8 cellular contexts compared by ENCODE assay signal in the genomic region with DNA sequence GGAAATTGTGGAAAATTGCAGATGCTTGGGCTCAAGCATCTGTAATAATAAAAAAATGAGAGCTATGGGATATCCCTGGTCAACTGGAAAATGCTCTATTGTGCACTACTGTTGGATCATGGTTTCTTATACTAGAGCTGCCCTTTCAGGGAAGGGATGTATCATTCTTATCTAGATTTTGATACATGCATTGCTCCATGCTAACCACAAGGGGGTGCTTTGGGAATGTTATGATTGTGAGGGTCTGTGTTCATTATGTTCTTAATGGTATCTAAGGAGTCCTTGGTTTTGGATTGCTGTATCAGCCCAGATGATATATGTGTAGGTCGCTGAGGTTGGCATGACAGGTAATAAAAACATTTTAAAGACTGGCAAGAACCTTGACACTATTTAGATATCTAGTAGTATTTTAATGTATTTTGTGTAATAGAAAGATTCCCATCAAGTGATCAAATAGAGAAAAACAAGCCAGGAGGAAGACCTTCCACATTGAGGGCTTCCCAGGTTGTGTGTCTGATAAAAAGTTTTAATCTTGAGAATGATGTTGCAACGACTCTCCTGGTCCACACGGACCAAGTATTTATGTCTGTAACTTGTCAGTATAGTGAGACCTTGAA. TPM values are rescaled to one million over a fixed set of nuclear protein-coding genes. Genes with fewer than 3 reads are reported as not detected.
DNase-seq lines count a peak whose midpoint lies in the region; ATAC-seq and TF ChIP-seq lines count a peak whose summit lies in the region.

No MANE protein-coding gene starts in this region.

- H3K4me3 ChIP-seq in testis = no peak overlapping the region

- no peaks in the 10 kb centered on the region for H3K9me3 ChIP-seq in testis

- H3K4me1 ChIP-seq in testis = no peaks in the 10 kb centered on the region

- 66 to 76% methylated on average over 3 of the region's 3 CpGs for WGBS in testis, 2 donors

- H3K27me3 ChIP-seq in testis = no peaks in the 10 kb centered on the region

- no peak overlapping the region for H3K27ac ChIP-seq in testis

- peak; percentile 42 for TF ChIP-seq CTCF in GM13977 (IDR thresholded peaks at IDR 0.05; ENCODE audit: extremely low read depth, insufficient read depth, missing control alignments)
- TF ChIP-seq CTCF in testis (IDR thresholded peaks at IDR 0.05) = peak in 2 of 3 experiments; percentile 22 to 43

- intact Hi-C loops in testis (cut with DNase I; ENCODE audit: low total_unique reads) = no loop called here

- DNase-seq in AG08396 (ENCODE audit: low spot score) = peak; percentile 24
- no peak for DNase-seq in GM13977 (ENCODE audit: low spot score)
- peak; percentile 27 for DNase-seq in foreskin melanocyte
- DNase-seq in testis = no peak

- peak; percentile 53; the same call in 1 of the 3 replicates for ATAC-seq in SK-N-SH treated with all-trans-retinoic acid at 6 μM for 48 hours
- ATAC-seq in GM19324 (IDR thresholded peaks at IDR 0.05; ENCODE audit: low FRiP score, unreplicated experiment) = no peak
- no peak for ATAC-seq in GM19397 (IDR thresholded peaks at IDR 0.05; ENCODE audit: unreplicated experiment)
- ATAC-seq in HG02571 (IDR thresholded peaks at IDR 0.05; ENCODE audit: unreplicated experiment) = no peak

- in situ Hi-C loops in GM13977 (cut with MboI; ENCODE audit: low pct_unique_long_range_greater_than_20kb, low sequenced_read_pairs, unreplicated experiment) = loop anchor here (10.0 to 25.0 kb wide), 3 partner anchors 120 to 498 kb away; partner anchors contain the start of gene MND1

- no peaks in the 10 kb centered on the region for H3K36me3 ChIP-seq in testis (ENCODE audit: low read depth, missing control alignments)

- no peak for TF ChIP-seq POLR2A in testis (IDR thresholded peaks at IDR 0.05)

TF ChIP-seq in SK-N-SH treated with all-trans-retinoic acid at 6 μM for 48 hours, 23 proteins besides CTCF, POLR2A, EP300 and RAD21:
- TF ChIP-seq SNAI2 (CRISPR knock-in tag; IDR thresholded peaks at IDR 0.05) (no peak), ZC3H10 (CRISPR knock-in tag; IDR thresholded peaks at IDR 0.05) (no peak), ESRRG (CRISPR knock-in tag; IDR thresholded peaks at IDR 0.05) (no peak), ZFP3 (CRISPR knock-in tag; IDR thresholded peaks at IDR 0.05) (no peak), TOX (CRISPR knock-in tag; IDR thresholded peaks at IDR 0.05; ENCODE audit: borderline replicate concordance) (no peak), ARNTL (CRISPR knock-in tag; IDR thresholded peaks at IDR 0.05; ENCODE audit: borderline replicate concordance, low read depth) (no peak), BACH2 (CRISPR knock-in tag; IDR thresholded peaks at IDR 0.05; ENCODE audit: borderline replicate concordance) (no peak), ZNF565 (CRISPR knock-in tag; conservative IDR thresholded peaks at IDR 0.05; ENCODE audit: low read depth) (no peak), PPARA (CRISPR knock-in tag; IDR thresholded peaks at IDR 0.05; ENCODE audit: borderline replicate concordance) (no peak), RARB (CRISPR knock-in tag; IDR thresholded peaks at IDR 0.05) (no peak), POU6F1 (CRISPR knock-in tag; IDR thresholded peaks at IDR 0.05; ENCODE audit: borderline replicate concordance, low read depth) (no peak)
- TF ChIP-seq, protein P1, sequence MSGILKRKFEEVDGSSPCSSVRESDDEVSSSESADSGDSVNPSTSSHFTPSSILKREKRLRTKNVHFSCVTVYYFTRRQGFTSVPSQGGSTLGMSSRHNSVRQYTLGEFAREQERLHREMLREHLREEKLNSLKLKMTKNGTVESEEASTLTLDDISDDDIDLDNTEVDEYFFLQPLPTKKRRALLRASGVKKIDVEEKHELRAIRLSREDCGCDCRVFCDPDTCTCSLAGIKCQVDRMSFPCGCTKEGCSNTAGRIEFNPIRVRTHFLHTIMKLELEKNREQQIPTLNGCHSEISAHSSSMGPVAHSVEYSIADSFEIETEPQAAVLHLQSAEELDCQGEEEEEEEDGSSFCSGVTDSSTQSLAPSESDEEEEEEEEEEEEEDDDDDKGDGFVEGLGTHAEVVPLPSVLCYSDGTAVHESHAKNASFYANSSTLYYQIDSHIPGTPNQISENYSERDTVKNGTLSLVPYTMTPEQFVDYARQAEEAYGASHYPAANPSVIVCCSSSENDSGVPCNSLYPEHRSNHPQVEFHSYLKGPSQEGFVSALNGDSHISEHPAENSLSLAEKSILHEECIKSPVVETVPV (CRISPR knock-in tag; IDR thresholded peaks at IDR 0.05) = no peak
- TF ChIP-seq, protein P2, sequence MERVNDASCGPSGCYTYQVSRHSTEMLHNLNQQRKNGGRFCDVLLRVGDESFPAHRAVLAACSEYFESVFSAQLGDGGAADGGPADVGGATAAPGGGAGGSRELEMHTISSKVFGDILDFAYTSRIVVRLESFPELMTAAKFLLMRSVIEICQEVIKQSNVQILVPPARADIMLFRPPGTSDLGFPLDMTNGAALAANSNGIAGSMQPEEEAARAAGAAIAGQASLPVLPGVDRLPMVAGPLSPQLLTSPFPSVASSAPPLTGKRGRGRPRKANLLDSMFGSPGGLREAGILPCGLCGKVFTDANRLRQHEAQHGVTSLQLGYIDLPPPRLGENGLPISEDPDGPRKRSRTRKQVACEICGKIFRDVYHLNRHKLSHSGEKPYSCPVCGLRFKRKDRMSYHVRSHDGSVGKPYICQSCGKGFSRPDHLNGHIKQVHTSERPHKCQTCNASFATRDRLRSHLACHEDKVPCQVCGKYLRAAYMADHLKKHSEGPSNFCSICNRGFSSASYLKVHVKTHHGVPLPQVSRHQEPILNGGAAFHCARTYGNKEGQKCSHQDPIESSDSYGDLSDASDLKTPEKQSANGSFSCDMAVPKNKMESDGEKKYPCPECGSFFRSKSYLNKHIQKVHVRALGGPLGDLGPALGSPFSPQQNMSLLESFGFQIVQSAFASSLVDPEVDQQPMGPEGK (CRISPR knock-in tag; IDR thresholded peaks at IDR 0.05; ENCODE audit: borderline replicate concordance) = no peak

RNA-seq across cellular contexts. Expression of gene TLR2, which starts 49.2 kb away (rescaled TPM):
- total RNA-seq in testis = 10 to 100 TPM in 1 of 2 donors, 1 to 10 TPM in 1; 8.7 to 12.0 TPM
- 5.4 TPM for polyA plus RNA-seq in testis (ENCODE audit: insufficient read depth, low read depth, low replicate concordance)

Comparison
In these comparisons a context has a peak if more than half of its experiments do, and no peak if none do; other contexts are left out.
1. DNase-seq: peak in AG08396 (single experiment) and foreskin melanocyte (single experiment); none in GM13977 (single experiment) and testis (single experiment).